In genomic region chr3:8460050-8460708, GRCh38 we compare ENCODE assay signal across 16 cellular contexts. TPM values are rescaled to one million over a fixed set of nuclear protein-coding genes. Genes with fewer than 3 reads are reported as not detected.
"Had no signal": no experiment of that assay in that cellular context is flagged by ENCODE, and none has a peak within 500 bp of the region (broad histone marks: within the 10 kb centered on the region; RNA-seq: fewer than 3 reads in every experiment).

No MANE protein-coding gene starts in this region.

- H3K36me3 ChIP-seq: neutrophil, sigmoid colon, stomach, transverse colon, WERI-Rb-1 had no signal

- H3K4me1 ChIP-seq: transverse colon had no signal

- ATAC-seq: naive thymus-derived CD4-positive, alpha-beta T cell had no signal

- H3K9me3 ChIP-seq: neutrophil, sigmoid colon, stomach, transverse colon had no signal

- DNase-seq: activated CD4-positive, alpha-beta T cell treated with anti-CD3 and anti-CD28 coated beads for 4 hours; activated naive CD4-positive, alpha-beta T cell; central memory CD4-positive, alpha-beta T cell; endodermal cell; erythroblast; foreskin melanocyte; islet precursor cell; midbrain; naive thymus-derived CD4-positive, alpha-beta T cell; sigmoid colon; stimulated activated CD4-positive, alpha-beta T cell treated with anti-CD3 and anti-CD28 coated beads, Interleukin-4, amount 100 ng/mL, for 1 hour; stomach; transverse colon; WERI-Rb-1 had no signal

- H3K27ac ChIP-seq: neutrophil, SK-N-MC, WERI-Rb-1 had no signal

- H3K27me3 ChIP-seq: neutrophil, sigmoid colon, stomach, transverse colon had no signal

- H3K4me3 ChIP-seq: sigmoid colon, SK-N-MC, stomach, transverse colon had no signal

RNA-seq across cellular contexts. Expression of gene LMCD1, which starts 41.4 kb away (rescaled TPM):
- polyA plus RNA-seq: naive thymus-derived CD4-positive, alpha-beta T cell had no signal
